ENCODE assay signal across 17 cellular contexts in genomic region chr17:6908807-6909206, GRCh38.
DNase-seq lines count a peak whose midpoint lies in the region; TF ChIP-seq lines count a peak whose summit lies in the region.
"Had no signal": no experiment of that assay in that cellular context is flagged by ENCODE, and none has a peak within 500 bp of the region (broad histone marks: within the 10 kb centered on the region; RNA-seq: fewer than 3 reads in every experiment).

No MANE protein-coding gene starts in this region.

- no peak for TF ChIP-seq RAD21 in Ishikawa (IDR thresholded peaks at IDR 0.05; ENCODE audit: low read depth)

- no peak for TF ChIP-seq CTCF in endothelial cell (IDR thresholded peaks at IDR 0.05; ENCODE audit: unreplicated experiment)

- peaks cover 12% of the 10 kb centered on the region for H3K4me1 Mint-ChIP-seq in activated CD4-positive, alpha-beta T cell treated with anti-CD3 and anti-CD28 coated beads, Interleukin-2, amount 10 ng/mL, durations not matched to agents 24 days and 14 days
- H3K4me1 Mint-ChIP-seq in activated CD4-positive, alpha-beta T cell treated with anti-CD3 and anti-CD28 coated beads, Interleukin-2, amount 10 ng/mL, durations not matched to agents 7 days and 5 days: peaks cover 25% of the 10 kb centered on the region
- peaks cover 18% of the 10 kb centered on the region for H3K4me1 Mint-ChIP-seq in endothelial cell (ENCODE audit: unreplicated experiment)
- H3K4me1 Mint-ChIP-seq: H9 had no signal

- POLR2A ChIA-PET in activated CD4-positive, alpha-beta T cell treated with anti-CD3 and anti-CD28 coated beads, Interleukin-2, amount 10 ng/mL, durations not matched to agents 7 days and 5 days (lab: Charles Lee): no interaction called here

- peaks cover 17% of the 10 kb centered on the region for H3K27me3 Mint-ChIP-seq in activated CD4-positive, alpha-beta T cell treated with anti-CD3 and anti-CD28 coated beads, Interleukin-2, amount 10 ng/mL, durations not matched to agents 24 days and 14 days
- H3K27me3 Mint-ChIP-seq in activated CD4-positive, alpha-beta T cell treated with anti-CD3 and anti-CD28 coated beads, Interleukin-2, amount 10 ng/mL, durations not matched to agents 7 days and 5 days: peaks cover 9% of the 10 kb centered on the region
- H3K27me3 Mint-ChIP-seq in endothelial cell (ENCODE audit: unreplicated experiment): no peaks in the 10 kb centered on the region

- CTCF ChIA-PET in activated CD4-positive, alpha-beta T cell treated with anti-CD3 and anti-CD28 coated beads, Interleukin-2, amount 10 ng/mL, durations not matched to agents 7 days and 5 days (lab: Charles Lee): interaction anchor here (0.8 to 1.0 kb wide), 2 partner anchors 95 to 98 kb away, joined by 3 read pairs; no protein-coding TSS in a partner anchor

- intact Hi-C loops in activated CD4-positive, alpha-beta T cell treated with anti-CD3 and anti-CD28 coated beads, Interleukin-2, amount 10 ng/mL, durations not matched to agents 24 days and 14 days (cut with micrococcal nuclease): no loop called here

- DNase-seq in activated CD4-positive, alpha-beta T cell treated with anti-CD3 and anti-CD28 coated beads, Interleukin-2, amount 10 ng/mL, durations not matched to agents 24 days and 14 days: peak; percentile 51
- DNase-seq in activated CD4-positive, alpha-beta T cell treated with anti-CD3 and anti-CD28 coated beads, Interleukin-2, amount 10 ng/mL, durations not matched to agents 7 days and 5 days: no peak
- no peak for DNase-seq in endothelial cell (ENCODE audit: low spot score)
- DNase-seq in globus pallidus (ENCODE audit: low spot score): no peak
- DNase-seq in NCI-H2029 (lab: John Stamatoyannopoulos, UW): no peak
- DNase-seq in DMS153 (lab: John Stamatoyannopoulos, UW): no peak
- DNase-seq: C1 segment of cervical spinal cord; Calu3; CD4-positive, alpha-beta memory T cell; COR-L47; DMS53; DMS79 treated with DMSO at 0.1 percent for 48 hours; GF-D8; GM23248; H9; HFFc6 had no signal

- H3K4me3 Mint-ChIP-seq in activated CD4-positive, alpha-beta T cell treated with anti-CD3 and anti-CD28 coated beads, Interleukin-2, amount 10 ng/mL, durations not matched to agents 24 days and 14 days: no peak overlapping the region
- H3K4me3 Mint-ChIP-seq in activated CD4-positive, alpha-beta T cell treated with anti-CD3 and anti-CD28 coated beads, Interleukin-2, amount 10 ng/mL, durations not matched to agents 7 days and 5 days: no peak overlapping the region
- peak overlapping the region; percentile 40 for H3K4me3 Mint-ChIP-seq in endothelial cell (ENCODE audit: unreplicated experiment)
- H3K4me3 Mint-ChIP-seq: CD4-positive, alpha-beta memory T cell; H9; HFFc6 had no signal

- no peaks in the 10 kb centered on the region for H3K36me3 Mint-ChIP-seq in activated CD4-positive, alpha-beta T cell treated with anti-CD3 and anti-CD28 coated beads, Interleukin-2, amount 10 ng/mL, durations not matched to agents 24 days and 14 days (ENCODE audit: low read depth)
- no peaks in the 10 kb centered on the region for H3K36me3 Mint-ChIP-seq in activated CD4-positive, alpha-beta T cell treated with anti-CD3 and anti-CD28 coated beads, Interleukin-2, amount 10 ng/mL, durations not matched to agents 7 days and 5 days (ENCODE audit: low read depth)
- peaks cover 14% of the 10 kb centered on the region for H3K36me3 Mint-ChIP-seq in endothelial cell (ENCODE audit: low read depth, unreplicated experiment)
- H3K36me3 Mint-ChIP-seq: CD4-positive, alpha-beta memory T cell had no signal

- no peaks in the 10 kb centered on the region for H3K9me3 Mint-ChIP-seq in activated CD4-positive, alpha-beta T cell treated with anti-CD3 and anti-CD28 coated beads, Interleukin-2, amount 10 ng/mL, durations not matched to agents 24 days and 14 days
- no peaks in the 10 kb centered on the region for H3K9me3 Mint-ChIP-seq in activated CD4-positive, alpha-beta T cell treated with anti-CD3 and anti-CD28 coated beads, Interleukin-2, amount 10 ng/mL, durations not matched to agents 7 days and 5 days
- no peaks in the 10 kb centered on the region for H3K9me3 Mint-ChIP-seq in endothelial cell (ENCODE audit: unreplicated experiment)
- H3K9me3 Mint-ChIP-seq: HFFc6 had no signal

- no peak for TF ChIP-seq EP300 in Ishikawa (IDR thresholded peaks at IDR 0.05; ENCODE audit: borderline replicate concordance)

- H3K27ac Mint-ChIP-seq in activated CD4-positive, alpha-beta T cell treated with anti-CD3 and anti-CD28 coated beads, Interleukin-2, amount 10 ng/mL, durations not matched to agents 24 days and 14 days: no peak overlapping the region
- no peak overlapping the region for H3K27ac Mint-ChIP-seq in activated CD4-positive, alpha-beta T cell treated with anti-CD3 and anti-CD28 coated beads, Interleukin-2, amount 10 ng/mL, durations not matched to agents 7 days and 5 days
- H3K27ac Mint-ChIP-seq in endothelial cell (ENCODE audit: unreplicated experiment): no peak overlapping the region
- H3K27ac Mint-ChIP-seq: H9, HFFc6 had no signal

TF ChIP-seq in Ishikawa, 13 proteins besides CTCF, POLR2A, EP300 and RAD21:
- peak; percentile 59; the same call in 1 of the 2 replicates for TF ChIP-seq NFIC (IDR thresholded peaks at IDR 0.05)
- no peak for TF ChIP-seq MAX (IDR thresholded peaks at IDR 0.05)
